8 cellular contexts compared by ENCODE assay signal in the genomic region with DNA sequence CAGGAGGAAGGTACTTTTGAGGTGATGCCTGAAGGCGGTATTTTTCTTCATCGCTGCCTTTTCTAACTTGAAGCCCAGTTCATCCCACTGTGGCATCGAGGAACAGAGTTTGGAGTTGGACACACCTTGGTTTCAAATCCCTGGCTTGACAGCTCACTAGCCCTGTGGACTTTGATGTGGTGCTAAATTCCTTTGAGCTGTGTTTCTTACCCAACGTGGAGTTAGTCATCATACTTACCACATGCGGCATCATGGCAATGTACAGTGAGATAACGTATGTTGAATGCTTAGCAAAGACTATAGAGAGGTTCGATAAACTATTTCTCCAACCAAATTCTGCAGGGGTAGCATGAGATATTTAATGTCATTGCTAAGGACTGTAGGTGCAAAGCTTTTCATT. TPM values are rescaled to one million over a fixed set of nuclear protein-coding genes. Genes with fewer than 3 reads are reported as not detected.
DNase-seq lines count a peak whose midpoint lies in the region.

No MANE protein-coding gene starts in this region.

- H3K36me3 Mint-ChIP-seq in activated CD4-positive, alpha-beta T cell treated with anti-CD3 and anti-CD28 coated beads, Interleukin-2, amount 10 ng/mL, durations not matched to agents 24 days and 14 days (ENCODE audit: low read depth) = peaks cover 9% of the 10 kb centered on the region
- H3K36me3 Mint-ChIP-seq in activated CD4-positive, alpha-beta memory T cell treated with anti-CD3 and anti-CD28 coated beads for 36 hours = peaks cover 1% of the 10 kb centered on the region

- H3K4me3 ChIP-seq in subcutaneous abdominal adipose tissue (ENCODE audit: low read depth in 1 of 5, low read length in 5 of 5) = no peak overlapping the region

- POLR2A ChIA-PET in activated CD4-positive, alpha-beta memory T cell treated with anti-CD3 and anti-CD28 coated beads for 36 hours (lab: Charles Lee) = interaction anchor here (0.8 to 1.1 kb wide), 2 partner anchors 14 to 16 kb away, joined by 3 to 6 read pairs; no protein-coding TSS in a partner anchor

- H3K4me3 Mint-ChIP-seq in activated CD4-positive, alpha-beta T cell treated with anti-CD3 and anti-CD28 coated beads, Interleukin-2, amount 10 ng/mL, durations not matched to agents 24 days and 14 days = peak overlapping the region; percentile 23
- peak overlapping the region; percentile 38 for H3K4me3 Mint-ChIP-seq in activated CD4-positive, alpha-beta memory T cell treated with anti-CD3 and anti-CD28 coated beads for 36 hours

- H3K4me1 Mint-ChIP-seq in activated CD4-positive, alpha-beta T cell treated with anti-CD3 and anti-CD28 coated beads, Interleukin-2, amount 10 ng/mL, durations not matched to agents 24 days and 14 days = peaks cover 52% of the 10 kb centered on the region
- H3K4me1 Mint-ChIP-seq in activated CD4-positive, alpha-beta memory T cell treated with anti-CD3 and anti-CD28 coated beads for 36 hours (ENCODE audit: low read depth) = peaks cover 74% of the 10 kb centered on the region

- peaks cover 45% of the 10 kb centered on the region for H3K27me3 Mint-ChIP-seq in activated CD4-positive, alpha-beta T cell treated with anti-CD3 and anti-CD28 coated beads, Interleukin-2, amount 10 ng/mL, durations not matched to agents 24 days and 14 days
- no peaks in the 10 kb centered on the region for H3K27me3 Mint-ChIP-seq in activated CD4-positive, alpha-beta memory T cell treated with anti-CD3 and anti-CD28 coated beads for 36 hours

- peak overlapping the region; percentile 74 for H3K27ac ChIP-seq in subcutaneous abdominal adipose tissue (ENCODE audit: low read depth, low read length)

- H3K9me3 Mint-ChIP-seq in activated CD4-positive, alpha-beta T cell treated with anti-CD3 and anti-CD28 coated beads, Interleukin-2, amount 10 ng/mL, durations not matched to agents 24 days and 14 days = peaks cover 5% of the 10 kb centered on the region
- H3K9me3 Mint-ChIP-seq in activated CD4-positive, alpha-beta memory T cell treated with anti-CD3 and anti-CD28 coated beads for 36 hours = peaks cover 3% of the 10 kb centered on the region

- DNase-seq in activated CD4-positive, alpha-beta T cell treated with anti-CD3 and anti-CD28 coated beads, Interleukin-2, amount 10 ng/mL, durations not matched to agents 24 days and 14 days = peak; percentile 69
- no peak for DNase-seq in activated CD4-positive, alpha-beta T cell treated with anti-CD3 and anti-CD28 coated beads for 48 hours
- peak; percentile 51 for DNase-seq in activated CD4-positive, alpha-beta memory T cell treated with anti-CD3 and anti-CD28 coated beads for 36 hours
- DNase-seq in hepatic stellate cell (ENCODE audit: low spot score) (peak; percentile 58), NCI-H2171 treated with DMSO at 0.1 percent for 48 hours (lab: John Stamatoyannopoulos, UW) (no peak), D341Med (ENCODE audit: low spot score) (no peak), germinal center (ENCODE audit: low spot score) (no peak)

- peaks cover 0 to 3% (median 0%) of the 10 kb centered on the region in 5 donors for H3K9me3 ChIP-seq in subcutaneous abdominal adipose tissue (ENCODE audit: control insufficient read depth in 5 of 5, low read length in 5 of 5)

- H3K27me3 ChIP-seq in subcutaneous abdominal adipose tissue (ENCODE audit: control insufficient read depth in 5 of 5, insufficient read depth in 4 of 5, low read length in 5 of 5) = no peaks in the 10 kb centered on the region

- no peak overlapping the region for H3K27ac Mint-ChIP-seq in activated CD4-positive, alpha-beta T cell treated with anti-CD3 and anti-CD28 coated beads, Interleukin-2, amount 10 ng/mL, durations not matched to agents 24 days and 14 days
- H3K27ac Mint-ChIP-seq in activated CD4-positive, alpha-beta memory T cell treated with anti-CD3 and anti-CD28 coated beads for 36 hours = peak overlapping the region; percentile 84

- peaks cover 7 to 83% (median 70%) of the 10 kb centered on the region in 5 donors for H3K4me1 ChIP-seq in subcutaneous abdominal adipose tissue (ENCODE audit: control insufficient read depth in 5 of 5, insufficient read depth in 5 of 5, low read length in 5 of 5)

- CTCF ChIA-PET in activated CD4-positive, alpha-beta memory T cell treated with anti-CD3 and anti-CD28 coated beads for 36 hours (lab: Charles Lee) = interaction anchor here (1.2 to 3.1 kb wide), 4 partner anchors 11 to 57 kb away, joined by 3 to 13 read pairs (median 6); no protein-coding TSS in a partner anchor

- intact Hi-C loops in activated CD4-positive, alpha-beta T cell treated with anti-CD3 and anti-CD28 coated beads, Interleukin-2, amount 10 ng/mL, durations not matched to agents 24 days and 14 days (cut with micrococcal nuclease) = loop anchor here (2.0 to 5.0 kb wide), 2 partner anchors 15 to 165 kb away; partner anchors contain the start of gene HSPA2
- intact Hi-C loops in activated CD4-positive, alpha-beta memory T cell treated with anti-CD3 and anti-CD28 coated beads for 36 hours (cut with micrococcal nuclease) = loop anchor here (1.0 to 10.0 kb wide), 3 partner anchors 16 to 577 kb away; no protein-coding TSS in a partner anchor

- H3K9ac ChIP-seq in subcutaneous abdominal adipose tissue (ENCODE audit: low read length in 5 of 5) = no peak overlapping the region

- no peaks in the 10 kb centered on the region for H3K36me3 ChIP-seq in subcutaneous abdominal adipose tissue (ENCODE audit: control insufficient read depth in 5 of 5, insufficient read depth in 5 of 5, low read length in 5 of 5)

RNA-seq across cellular contexts. Expression of gene PLEKHG3, which starts 3.4 kb away (rescaled TPM):
- total RNA-seq in activated CD4-positive, alpha-beta T cell treated with anti-CD3 and anti-CD28 coated beads, Interleukin-2, amount 10 ng/mL, durations not matched to agents 24 days and 14 days = 3.0 and 3.1 TPM in 2 replicates
- 10 to 100 TPM; 20.1 to 22.6 TPM for total RNA-seq in activated CD4-positive, alpha-beta memory T cell treated with anti-CD3 and anti-CD28 coated beads for 36 hours

Comparison
In these comparisons a context has a peak if more than half of its experiments do, and no peak if none do; other contexts are left out.
1. DNase-seq: peak in activated CD4-positive, alpha-beta T cell treated with anti-CD3 and anti-CD28 coated beads, Interleukin-2, amount 10 ng/mL, durations not matched to agents 24 days and 14 days (single experiment), activated CD4-positive, alpha-beta memory T cell treated with anti-CD3 and anti-CD28 coated beads for 36 hours (single experiment) and hepatic stellate cell (single experiment); none in activated CD4-positive, alpha-beta T cell treated with anti-CD3 and anti-CD28 coated beads for 48 hours (single experiment), NCI-H2171 treated with DMSO at 0.1 percent for 48 hours (single experiment), D341Med (single experiment) and germinal center (single experiment).